In genomic region chr10:129645487-129645886, GRCh38 we compare ENCODE assay signal across 31 cellular contexts.
DNase-seq lines count a peak whose midpoint lies in the region; ATAC-seq lines count a peak whose summit lies in the region.
"Had no signal": no experiment of that assay in that cellular context is flagged by ENCODE, and none has a peak within 500 bp of the region (broad histone marks: within the 10 kb centered on the region; RNA-seq: fewer than 3 reads in every experiment).

No MANE protein-coding gene starts in this region.

- H3K27ac ChIP-seq in neuronal stem cell (replicated peaks; ENCODE audit: low read length) = no peak overlapping the region
- H3K27ac ChIP-seq: 22Rv1; A549; BLaER1; BLaER1 treated with 17β-estradiol and CSF1 and Interleukin-3, amounts not matched to agents 10 nM and 100 nM; C4-2B had no signal

- H3K9ac ChIP-seq in neuronal stem cell (ENCODE audit: low read depth, low read length, poor library complexity) = no peak overlapping the region
- H3K9ac ChIP-seq: BLaER1; BLaER1 treated with 17β-estradiol and CSF1 and Interleukin-3, amounts not matched to agents 10 nM and 100 nM had no signal

- no peak overlapping the region for H2BK15ac ChIP-seq in neuronal stem cell (ENCODE audit: low read length)

- no peak overlapping the region for H3K4ac ChIP-seq in neuronal stem cell (ENCODE audit: low read length)

- no peak overlapping the region for H2BK120ac ChIP-seq in neuronal stem cell (ENCODE audit: low read depth, low read length)

- no peaks in the 10 kb centered on the region for H3K4me1 Mint-ChIP-seq in activated CD4-positive, alpha-beta T cell treated with anti-CD3 and anti-CD28 coated beads, Interleukin-2, amount 10 ng/mL, durations not matched to agents 24 days and 14 days
- H3K4me1 Mint-ChIP-seq: CD14-positive monocyte; CD8-positive, alpha-beta memory T cell had no signal

- H2AFZ ChIP-seq in neuronal stem cell (ENCODE audit: low read length) = no peak overlapping the region

- no peak overlapping the region for H2BK5ac ChIP-seq in neuronal stem cell (ENCODE audit: low read length)

- no peaks in the 10 kb centered on the region for H3K36me3 Mint-ChIP-seq in activated CD4-positive, alpha-beta T cell treated with anti-CD3 and anti-CD28 coated beads, Interleukin-2, amount 10 ng/mL, durations not matched to agents 24 days and 14 days (ENCODE audit: low read depth)

- peak; percentile 20 for DNase-seq in activated CD4-positive, alpha-beta T cell treated with anti-CD3 and anti-CD28 coated beads, Interleukin-2, amount 10 ng/mL, durations not matched to agents 24 days and 14 days
- DNase-seq in activated CD4-positive, alpha-beta T cell treated with anti-CD3 and anti-CD28 coated beads for 4 hours = no peak
- DNase-seq in neuronal stem cell (ENCODE audit: low spot score) = no peak
- DNase-seq: 8988T; ACHN; AML-193; BE2C; C1 segment of cervical spinal cord; Caco-2; Calu3; CD4-positive, alpha-beta memory T cell; CD4-positive, alpha-beta T cell; CD4-positive, CD25-positive, alpha-beta regulatory T cell; CD8-positive, alpha-beta memory T cell; CD8-positive, alpha-beta T cell; COR-L47; DMS 273 treated with DMSO at 0.1 percent for 48 hours; DMS153; DMS53; DMS79; DMS79 treated with DMSO at 0.1 percent for 48 hours; DND-41; EL had no signal

- H3K9me3 ChIP-seq in neuronal stem cell (replicated peaks in 1 of 2; ENCODE audit: control insufficient read depth in 2 of 2, insufficient read depth in 1 of 2, low read depth in 1 of 2, low read length in 2 of 2) = peaks cover 0 to 5% of the 10 kb centered on the region in 2 donors
- H3K9me3 ChIP-seq: A549; BE2C; BLaER1; BLaER1 treated with 17β-estradiol and CSF1 and Interleukin-3, amounts not matched to agents 10 nM and 100 nM had no signal

- H3K9me3 Mint-ChIP-seq in activated CD4-positive, alpha-beta T cell treated with anti-CD3 and anti-CD28 coated beads, Interleukin-2, amount 10 ng/mL, durations not matched to agents 24 days and 14 days = no peaks in the 10 kb centered on the region
- H3K9me3 Mint-ChIP-seq: CD4-positive, alpha-beta T cell; CD4-positive, CD25-positive, alpha-beta regulatory T cell; CD8-positive, alpha-beta T cell had no signal

- no peak overlapping the region for H3K4me2 ChIP-seq in neuronal stem cell (ENCODE audit: insufficient read depth, low read length, poor library complexity, severe bottlenecking)
- H3K4me2 ChIP-seq: A549, BLaER1 had no signal

- peak overlapping the region; percentile 9 for H3K18ac ChIP-seq in neuronal stem cell (ENCODE audit: low read length)

- no peak overlapping the region for H2BK12ac ChIP-seq in neuronal stem cell (ENCODE audit: low read length)

- H4K8ac ChIP-seq in neuronal stem cell (ENCODE audit: low read depth, low read length) = no peak overlapping the region

- no peak overlapping the region for H3K14ac ChIP-seq in neuronal stem cell (ENCODE audit: low read length)

- peak overlapping the region; percentile 24 for H2AK5ac ChIP-seq in neuronal stem cell (ENCODE audit: low read depth, low read length)

- H4K91ac ChIP-seq in neuronal stem cell (ENCODE audit: low read depth, low read length, poor library complexity) = peak overlapping the region; percentile 0

- H3K27me3 Mint-ChIP-seq in activated CD4-positive, alpha-beta T cell treated with anti-CD3 and anti-CD28 coated beads, Interleukin-2, amount 10 ng/mL, durations not matched to agents 24 days and 14 days = no peaks in the 10 kb centered on the region
- H3K27me3 Mint-ChIP-seq: B cell; CD4-positive, alpha-beta memory T cell; CD4-positive, alpha-beta T cell; CD4-positive, CD25-positive, alpha-beta regulatory T cell; CD8-positive, alpha-beta memory T cell had no signal

- H3K4me1 ChIP-seq in neuronal stem cell (ENCODE audit: control insufficient read depth in 2 of 2, insufficient read depth in 1 of 2, low read depth in 1 of 2, low read length in 2 of 2) = peaks cover 0 to 4% of the 10 kb centered on the region in 2 donors
- H3K4me1 ChIP-seq: BE2C had no signal

- H3K36me3 ChIP-seq in neuronal stem cell (replicated peaks in 1 of 2; ENCODE audit: control insufficient read depth in 2 of 2, insufficient read depth in 2 of 2, low read length in 2 of 2) = no peaks in the 10 kb centered on the region
- H3K36me3 ChIP-seq: BE2C had no signal

- no peaks in the 10 kb centered on the region for H3K79me1 ChIP-seq in neuronal stem cell (ENCODE audit: low read depth, low read length)

- no peak for ATAC-seq in GM21390 (IDR thresholded peaks at IDR 0.05; ENCODE audit: unreplicated experiment)
- ATAC-seq: A549; CD8-positive, alpha-beta T cell had no signal

- no peak overlapping the region for H3K23ac ChIP-seq in neuronal stem cell (ENCODE audit: low read depth, low read length, poor library complexity)

- intact Hi-C loops in activated CD4-positive, alpha-beta T cell treated with anti-CD3 and anti-CD28 coated beads, Interleukin-2, amount 10 ng/mL, durations not matched to agents 24 days and 14 days (cut with micrococcal nuclease) = no loop called here

- no peak overlapping the region for H3K27ac Mint-ChIP-seq in activated CD4-positive, alpha-beta T cell treated with anti-CD3 and anti-CD28 coated beads, Interleukin-2, amount 10 ng/mL, durations not matched to agents 24 days and 14 days
- H3K27ac Mint-ChIP-seq: B cell; CD14-positive monocyte; CD4-positive, alpha-beta memory T cell; CD4-positive, alpha-beta T cell; CD4-positive, CD25-positive, alpha-beta regulatory T cell; CD8-positive, alpha-beta T cell had no signal

- no CpG with 5 or more reads among the region's 11 CpGs for WGBS in neuronal stem cell (ENCODE audit: extremely low coverage in 2 of 2, insufficient read length in 2 of 2, insufficient replicate concordance in 1 of 2), 2 donors

- H3K27me3 ChIP-seq in neuronal stem cell (ENCODE audit: control insufficient read depth in 3 of 3, insufficient read depth in 3 of 3, low read depth in 1 of 3, low read length in 3 of 3) = no peaks in the 10 kb centered on the region
- H3K27me3 ChIP-seq: BE2C; BLaER1; BLaER1 treated with 17β-estradiol and CSF1 and Interleukin-3, amounts not matched to agents 10 nM and 100 nM had no signal

- no peak overlapping the region for H3K4me3 Mint-ChIP-seq in activated CD4-positive, alpha-beta T cell treated with anti-CD3 and anti-CD28 coated beads, Interleukin-2, amount 10 ng/mL, durations not matched to agents 24 days and 14 days
- H3K4me3 Mint-ChIP-seq: B cell; CD14-positive monocyte; CD4-positive, alpha-beta memory T cell; CD4-positive, alpha-beta T cell; CD4-positive, CD25-positive, alpha-beta regulatory T cell; CD8-positive, alpha-beta memory T cell; CD8-positive, alpha-beta T cell had no signal

- no peak overlapping the region for H3K4me3 ChIP-seq in neuronal stem cell (ENCODE audit: low read length in 2 of 2)
- H3K4me3 ChIP-seq: A549; BLaER1; BLaER1 treated with 17β-estradiol and CSF1 and Interleukin-3, amounts not matched to agents 10 nM and 100 nM had no signal
